Comparison of ENCODE assay signal across 27 cellular contexts in the genomic region with DNA sequence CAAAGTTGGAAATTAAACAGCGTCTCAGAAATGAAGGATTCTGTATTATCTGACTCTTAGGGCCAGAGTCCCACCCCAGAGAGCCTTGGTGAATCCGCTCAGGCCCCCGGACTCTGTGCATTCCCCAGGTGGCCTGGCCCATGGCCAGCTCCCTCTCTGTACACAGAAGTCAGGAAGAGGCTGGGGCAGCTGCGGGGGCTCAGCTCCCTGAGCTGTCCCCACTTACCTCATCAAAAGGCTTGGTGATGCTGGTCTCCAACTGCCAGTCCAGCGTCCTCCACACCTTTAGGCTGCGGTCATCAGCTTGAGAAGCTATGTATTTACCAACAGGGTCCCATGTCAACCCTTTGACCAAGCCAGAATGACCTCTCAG.
"Had no signal": no experiment of that assay in that cellular context is flagged by ENCODE, and none has a peak within 500 bp of the region (broad histone marks: within the 10 kb centered on the region; RNA-seq: fewer than 3 reads in every experiment).

No MANE protein-coding gene starts in this region.

- ATAC-seq: activated naive CD8-positive, alpha-beta T cell treated with anti-CD3 and anti-CD28 coated beads, Interleukin-2, amount 50 U/mL, for 24 hours; activated T-cell treated with anti-CD3 and anti-CD28 coated beads, Interleukin-2, amount 50 U/mL, for 4 hours; PC-3 had no signal

- FAIRE-seq: bronchial epithelial cell had no signal

- H3K4me3 ChIP-seq: coronary artery, Peyer's patch had no signal

- DNase-seq: activated CD4-positive, alpha-beta memory T cell treated with anti-CD3 and anti-CD28 coated beads, Interleukin-2, amount 10 ng/mL, durations not matched to agents 7 days and 5 days; activated CD4-positive, alpha-beta T cell treated with anti-CD3 and anti-CD28 coated beads for 1 hour; activated CD4-positive, alpha-beta T cell treated with anti-CD3 and anti-CD28 coated beads for 48 hours; activated CD4-positive, CD25-positive, alpha-beta regulatory T cell; activated naive CD4-positive, alpha-beta T cell treated with anti-CD3 and anti-CD28 coated beads, Interleukin-2, amount 10 ng/mL, durations not matched to agents 7 days and 5 days; activated naive CD8-positive, alpha-beta T cell treated with anti-CD3 and anti-CD28 coated beads, Interleukin-2, amount 50 U/mL, for 24 hours; activated T-cell treated with anti-CD3 and anti-CD28 coated beads for 4 hours; activated T-cell treated with anti-CD3 and anti-CD28 coated beads, Interleukin-2, amount 50 U/mL, for 4 hours; anterior cingulate cortex; NCI-H1092 treated with DMSO at 0.1 percent for 48 hours; NCI-H1417; NCI-H146; NCI-H187; NCI-H2029 treated with DMSO at 0.1 percent for 48 hours; NCI-H2107; NCI-H2171; NCI-H510A; NCI-H526; NCI-H774; PC-3; Peyer's patch; RPMI8226; SW 1271; T1000; WERI-Rb-1 had no signal
